In genomic region chr11:8720868-8721739, GRCh38 we compare ENCODE assay signal across 11 cellular contexts. TPM values are rescaled to one million over a fixed set of nuclear protein-coding genes. Genes with fewer than 3 reads are reported as not detected.
DNase-seq lines count a peak whose midpoint lies in the region; ATAC-seq and TF ChIP-seq lines count a peak whose summit lies in the region.
"Had no signal": no experiment of that assay in that cellular context is flagged by ENCODE, and none has a peak within 500 bp of the region (broad histone marks: within the 10 kb centered on the region; RNA-seq: fewer than 3 reads in every experiment).

No MANE protein-coding gene starts in this region.

- DNase-seq in DMS153 (lab: John Stamatoyannopoulos, UW): peak; percentile 77
- no peak for DNase-seq in DMS153 treated with DMSO at 0.1 percent for 48 hours (lab: John Stamatoyannopoulos, UW; ENCODE audit: unreplicated experiment)
- no peak for DNase-seq in breast epithelium (ENCODE audit: low spot score in 2 of 2)
- DNase-seq in tibial nerve (ENCODE audit: low spot score in 2 of 2): no peak
- DNase-seq in SJCRH30: no peak
- DNase-seq: 8988T; stimulated activated CD8-positive, alpha-beta memory T cell treated with anti-CD3 and anti-CD28 coated beads, Interleukin-4, amount 100 ng/mL, for 48 hours had no signal

- TF ChIP-seq CTCF in breast epithelium (IDR thresholded peaks at IDR 0.05): no peak
- TF ChIP-seq CTCF in tibial nerve (IDR thresholded peaks at IDR 0.05): no peak

- 91 to 93% methylated on average over 4 to 5 of the region's 7 CpGs for WGBS in mesodermal cell (ENCODE audit: insufficient coverage in 2 of 2), 2 experiments
- WGBS in tibial nerve, 2 donors: 59 to 65% methylated on average over 6 of the region's 7 CpGs

- TF ChIP-seq EP300 in tibial nerve (IDR thresholded peaks at IDR 0.05): no peak

- peak overlapping the region in 1 of 3 donors; percentile 27 for H3K4me3 ChIP-seq in breast epithelium
- no peak overlapping the region for H3K4me3 ChIP-seq in mesodermal cell (ENCODE audit: extremely low read depth, insufficient read depth, low read length, poor library complexity, severe bottlenecking)
- H3K4me3 ChIP-seq in tibial nerve: no peak overlapping the region
- H3K4me3 ChIP-seq in SJCRH30: no peak overlapping the region

- H3K27ac ChIP-seq in breast epithelium: peak overlapping the region; percentile 98
- H3K27ac ChIP-seq in mesodermal cell (ENCODE audit: low read depth, low read length, severe bottlenecking): peak overlapping the region; percentile 98
- peak overlapping the region; percentile 27 to 92 (median 82) for H3K27ac ChIP-seq in tibial nerve
- H3K27ac ChIP-seq in SJCRH30: no peak overlapping the region
- H3K27ac ChIP-seq: parathyroid adenoma had no signal

- no peaks in the 10 kb centered on the region for H3K9me3 ChIP-seq in breast epithelium
- no peaks in the 10 kb centered on the region for H3K9me3 ChIP-seq in mesodermal cell (ENCODE audit: control insufficient read depth, low read length)
- H3K9me3 ChIP-seq in tibial nerve: no peaks in the 10 kb centered on the region
- no peaks in the 10 kb centered on the region for H3K9me3 ChIP-seq in SJCRH30 (replicated peaks)

- intact Hi-C loops in breast epithelium (cut with DNase I; ENCODE audit: low total_unique reads): no loop called here

- H3K4me1 ChIP-seq in breast epithelium (peaks cover 31 to 60% of the 10 kb centered on the region in 2 donors), mesodermal cell (ENCODE audit: control insufficient read depth, insufficient read depth, low read length, poor library complexity, severe bottlenecking) (peaks cover 83% of the 10 kb centered on the region), tibial nerve (peaks cover 0 to 73% (median 53%) of the 10 kb centered on the region in 4 donors), SJCRH30 (peaks cover 55% of the 10 kb centered on the region)
- H3K4me1 ChIP-seq: parathyroid adenoma had no signal

- TF ChIP-seq POLR2A in breast epithelium (IDR thresholded peaks at IDR 0.05) (no peak), tibial nerve (IDR thresholded peaks at IDR 0.05) (no peak)

- H3K27me3 ChIP-seq in breast epithelium (no peaks in the 10 kb centered on the region), tibial nerve (no peaks in the 10 kb centered on the region), SJCRH30 (no peaks in the 10 kb centered on the region)

- ATAC-seq in GM18868 (IDR thresholded peaks at IDR 0.05; ENCODE audit: unreplicated experiment): no peak
- no peak for ATAC-seq in HG03159 (IDR thresholded peaks at IDR 0.05; ENCODE audit: unreplicated experiment)

- H3K36me3 ChIP-seq in breast epithelium (no peaks in the 10 kb centered on the region), mesodermal cell (ENCODE audit: control insufficient read depth, insufficient read depth, low read length) (peaks cover 46% of the 10 kb centered on the region), tibial nerve (peaks cover 0 to 26% (median 0%) of the 10 kb centered on the region in 3 donors), SJCRH30 (peaks cover 34% of the 10 kb centered on the region)

RNA-seq across cellular contexts. Expression of gene RPL27A, which starts 38.5 kb away (rescaled TPM):
- total RNA-seq in breast epithelium (1,000 to 10,000 TPM in 2 of 3 donors, 100 to 1,000 TPM in 1; 907 to 1,119 (median 1,000) TPM), tibial nerve (100 to 1,000 TPM; 800 to 945 (median 825) TPM)
- 2,844 TPM for polyA plus RNA-seq in mesodermal cell (2013, experiment 1 of 2)
- 2,596 TPM for polyA plus RNA-seq in mesodermal cell (2013, experiment 2 of 2)
- 1,468 and 1,571 TPM in 2 replicates for total RNA-seq in SJCRH30 (2014; rRNA removed; shearing (Covaris generic))

RNA-seq across cellular contexts. Expression of gene TRIM66, which starts 38.6 kb away (rescaled TPM):
- total RNA-seq in breast epithelium (10 to 100 TPM in 2 of 3 donors, 1 to 10 TPM in 1; 6.6 to 12.7 (median 11.5) TPM), tibial nerve (10 to 100 TPM in 3 of 4 donors, 1 to 10 TPM in 1; 7.1 to 26.5 (median 16.2) TPM)
- polyA plus RNA-seq in mesodermal cell (2013, experiment 1 of 2): 4.3 TPM
- 3.9 TPM for polyA plus RNA-seq in mesodermal cell (2013, experiment 2 of 2)
- total RNA-seq in SJCRH30 (2014; rRNA removed; shearing (Covaris generic)): 2.0 and 3.5 TPM in 2 replicates
